29 cellular contexts compared by ENCODE assay signal in genomic region chr4:131534944-131535640, GRCh38.
A peak's percentile ranks its signal among the peaks of the same experiment; 100 is the strongest.
DNase-seq lines count a peak whose midpoint lies in the region; ATAC-seq and FAIRE-seq lines count a peak whose summit lies in the region.
"Had no signal": no experiment of that assay in that cellular context is flagged by ENCODE, and none has a peak within 500 bp of the region (broad histone marks: within the 10 kb centered on the region; RNA-seq: fewer than 3 reads in every experiment).

No MANE protein-coding gene starts in this region.

- in situ Hi-C loops in HAP-1 (cut with MboI; ENCODE audit: low sequenced_read_pairs): no loop called here

- no peaks in the 10 kb centered on the region for H3K36me3 ChIP-seq in HAP-1 (replicated peaks)
- H3K36me3 ChIP-seq: brain microvascular endothelial cell, esophagus squamous epithelium, heart left ventricle, MG63 had no signal

- H3K9me3 ChIP-seq in HAP-1: no peaks in the 10 kb centered on the region
- H3K9me3 ChIP-seq: A549, esophagus squamous epithelium, heart left ventricle, MG63 had no signal

- no peak overlapping the region for H3K4me3 ChIP-seq in HAP-1
- H3K4me3 ChIP-seq: A549, esophagus squamous epithelium, heart left ventricle, K562, MG63, smooth muscle cell had no signal

- no peaks in the 10 kb centered on the region for H3K27me3 ChIP-seq in HAP-1 (ENCODE audit: low read depth)
- H3K27me3 ChIP-seq: brain microvascular endothelial cell, esophagus squamous epithelium, foreskin keratinocyte, heart left ventricle, MG63 had no signal

- FAIRE-seq in RCC 7860 (lab: Jason Lieb, UNC): peak; percentile 17
- FAIRE-seq: A549, H54, K562 had no signal

- ATAC-seq in GM19328 (IDR thresholded peaks at IDR 0.05; ENCODE audit: unreplicated experiment) (no peak), GM18907 (IDR thresholded peaks at IDR 0.05; ENCODE audit: unreplicated experiment) (no peak)
- ATAC-seq: A549; activated CD4-positive, alpha-beta T cell treated with anti-CD3 and anti-CD28 coated beads for 36 hours; foreskin keratinocyte; heart left ventricle; K562; left cardiac atrium had no signal

- DNase-seq in NCI-H82 treated with DMSO at 0.1 percent for 48 hours (lab: John Stamatoyannopoulos, UW; ENCODE audit: unreplicated experiment): peak; percentile 17
- DNase-seq in NCI-H82 (lab: John Stamatoyannopoulos, UW): no peak
- DNase-seq in RCC 7860 (ENCODE audit: low spot score): no peak
- peak; percentile 58 for DNase-seq in kidney tubule cell (ENCODE audit: low spot score)
- DNase-seq in HAP-1 (ENCODE audit: low spot score in 2 of 2): no peak
- no peak for DNase-seq in GOT3 (lab: John Stamatoyannopoulos, UW)
- DNase-seq: activated CD4-positive, alpha-beta T cell treated with anti-CD3 and anti-CD28 coated beads for 36 hours; activated T-cell treated with anti-CD3 and anti-CD28 coated beads for 4 hours; AML-193; amniotic stem cell; brain microvascular endothelial cell; CD4-positive, CD25-positive, alpha-beta regulatory T cell; esophagus squamous epithelium; foreskin keratinocyte; heart left ventricle; left cardiac atrium; MG63; NCI-H1105 treated with DMSO at 0.1 percent for 48 hours; NCI-H1930; nephron progenitor cell; retina; SIG-M5; stimulated activated naive CD4-positive, alpha-beta T cell had no signal

- H3K4me1 ChIP-seq in HAP-1: no peaks in the 10 kb centered on the region
- H3K4me1 ChIP-seq: A549, esophagus squamous epithelium, foreskin keratinocyte, heart left ventricle had no signal

Comparison
In these comparisons a context has a peak if more than half of its experiments do, and no peak if none do; other contexts are left out.
1. DNase-seq: peak in NCI-H82 treated with DMSO at 0.1 percent for 48 hours (single experiment) and kidney tubule cell (single experiment); none in NCI-H82 (single experiment), RCC 7860 (single experiment), HAP-1 (0 of 2) and GOT3 (single experiment).